In genomic region chr20:39974966-39975501, GRCh38 we compare ENCODE assay signal across 20 cellular contexts.
"Had no signal": no experiment of that assay in that cellular context is flagged by ENCODE, and none has a peak within 500 bp of the region (broad histone marks: within the 10 kb centered on the region; RNA-seq: fewer than 3 reads in every experiment).

No MANE protein-coding gene starts in this region.

- H3K27ac Mint-ChIP-seq: activated naive CD4-positive, alpha-beta T cell treated with anti-CD3 and anti-CD28 coated beads for 36 hours; activated naive CD8-positive, alpha-beta T cell treated with anti-CD3 and anti-CD28 coated beads, Interleukin-2, amount 10 ng/mL, durations not matched to agents 7 days and 5 days; activated T-cell treated with anti-CD3 and anti-CD28 coated beads, Interleukin-2, amount 50 U/mL, for 72 hours; memory B cell; naive thymus-derived CD8-positive, alpha-beta T cell; T-cell had no signal

- DNase-seq: activated CD4-positive, alpha-beta T cell treated with anti-CD3 and anti-CD28 coated beads for 4 hours; activated CD4-positive, alpha-beta T cell treated with anti-CD3 and anti-CD28 coated beads, Interleukin-2, amount 50 U/mL, for 48 hours; activated CD4-positive, CD25-positive, alpha-beta regulatory T cell; activated effector memory CD4-positive, alpha-beta T cell treated with Interleukin-2 at 50 U/mL for 16 hours; activated naive CD4-positive, alpha-beta T cell treated with anti-CD3 and anti-CD28 coated beads for 36 hours; activated naive CD8-positive, alpha-beta T cell treated with anti-CD3 and anti-CD28 coated beads, Interleukin-2, amount 10 ng/mL, durations not matched to agents 7 days and 5 days; activated T-cell treated with anti-CD3 and anti-CD28 coated beads, Interleukin-2, amount 50 U/mL, for 72 hours; head of caudate nucleus; hypothalamus; left cardiac atrium; mucosa of descending colon; naive thymus-derived CD8-positive, alpha-beta T cell; psoas muscle; stimulated activated CD4-positive, alpha-beta T cell treated with anti-CD3 and anti-CD28 coated beads, Interleukin-4, amount 100 ng/mL, for 24 hours; stimulated activated naive CD4-positive, alpha-beta T cell treated with Interleukin-2 at 50 U/mL for 16 hours; T-cell; thyroid gland had no signal

- ATAC-seq: activated T-cell treated with anti-CD3 and anti-CD28 coated beads, Interleukin-2, amount 50 U/mL, for 72 hours; gastroesophageal sphincter; left cardiac atrium; mucosa of descending colon; naive thymus-derived CD8-positive, alpha-beta T cell; psoas muscle; SK-N-SH treated with all-trans-retinoic acid at 6 μM for 48 hours; T-cell had no signal

- H3K4me3 Mint-ChIP-seq: activated naive CD4-positive, alpha-beta T cell treated with anti-CD3 and anti-CD28 coated beads for 36 hours; activated naive CD8-positive, alpha-beta T cell treated with anti-CD3 and anti-CD28 coated beads, Interleukin-2, amount 10 ng/mL, durations not matched to agents 7 days and 5 days; activated T-cell treated with anti-CD3 and anti-CD28 coated beads, Interleukin-2, amount 50 U/mL, for 72 hours; memory B cell; naive thymus-derived CD8-positive, alpha-beta T cell; T-cell had no signal

- H3K9me3 Mint-ChIP-seq: activated naive CD8-positive, alpha-beta T cell treated with anti-CD3 and anti-CD28 coated beads, Interleukin-2, amount 10 ng/mL, durations not matched to agents 7 days and 5 days had no signal

- H3K4me1 Mint-ChIP-seq: activated naive CD8-positive, alpha-beta T cell treated with anti-CD3 and anti-CD28 coated beads, Interleukin-2, amount 10 ng/mL, durations not matched to agents 7 days and 5 days; memory B cell; naive thymus-derived CD8-positive, alpha-beta T cell; T-cell had no signal

- H3K36me3 Mint-ChIP-seq: activated naive CD8-positive, alpha-beta T cell treated with anti-CD3 and anti-CD28 coated beads, Interleukin-2, amount 10 ng/mL, durations not matched to agents 7 days and 5 days; naive thymus-derived CD8-positive, alpha-beta T cell; T-cell had no signal

- H3K27me3 Mint-ChIP-seq: activated naive CD8-positive, alpha-beta T cell treated with anti-CD3 and anti-CD28 coated beads, Interleukin-2, amount 10 ng/mL, durations not matched to agents 7 days and 5 days had no signal
